In genomic region chr6:163814494-163815364, GRCh38 we compare ENCODE assay signal across 1 cellular context.
A peak's percentile ranks its signal among the peaks of the same experiment; 100 is the strongest.
TF ChIP-seq lines count a peak whose summit lies in the region.

No MANE protein-coding gene starts in this region.

TF ChIP-seq in GM12878, 131 proteins besides CTCF, POLR2A, EP300 and RAD21:
- TF ChIP-seq NR2F1 (conservative IDR thresholded peaks at IDR 0.05) (no peak), ZZZ3 (IDR thresholded peaks at IDR 0.05; ENCODE audit: control insufficient read depth, insufficient read length, low read depth) (no peak), BRCA1 (IDR thresholded peaks at IDR 0.05; ENCODE audit: low read depth, low read length) (no peak), POU2F2 (IDR thresholded peaks at IDR 0.05; ENCODE audit: borderline replicate concordance, low read depth, low read length) (no peak), PAX5 (IDR thresholded peaks at IDR 0.05; ENCODE audit: borderline replicate concordance, low read depth, low read length) (peak; percentile 70; the same call in 1 of the 2 replicates), CBX5 (IDR thresholded peaks at IDR 0.05; ENCODE audit: low read depth) (no peak)
